In genomic region chr17:78399693-78400144, GRCh38 we compare ENCODE assay signal across 1 cellular context.
TF ChIP-seq lines count a peak whose summit lies in the region.

No MANE protein-coding gene starts in this region.

TF ChIP-seq in HepG2, 621 proteins besides CTCF, POLR2A, EP300 and RAD21 (continued from another document and continues in another):
- TF ChIP-seq, protein P1, sequence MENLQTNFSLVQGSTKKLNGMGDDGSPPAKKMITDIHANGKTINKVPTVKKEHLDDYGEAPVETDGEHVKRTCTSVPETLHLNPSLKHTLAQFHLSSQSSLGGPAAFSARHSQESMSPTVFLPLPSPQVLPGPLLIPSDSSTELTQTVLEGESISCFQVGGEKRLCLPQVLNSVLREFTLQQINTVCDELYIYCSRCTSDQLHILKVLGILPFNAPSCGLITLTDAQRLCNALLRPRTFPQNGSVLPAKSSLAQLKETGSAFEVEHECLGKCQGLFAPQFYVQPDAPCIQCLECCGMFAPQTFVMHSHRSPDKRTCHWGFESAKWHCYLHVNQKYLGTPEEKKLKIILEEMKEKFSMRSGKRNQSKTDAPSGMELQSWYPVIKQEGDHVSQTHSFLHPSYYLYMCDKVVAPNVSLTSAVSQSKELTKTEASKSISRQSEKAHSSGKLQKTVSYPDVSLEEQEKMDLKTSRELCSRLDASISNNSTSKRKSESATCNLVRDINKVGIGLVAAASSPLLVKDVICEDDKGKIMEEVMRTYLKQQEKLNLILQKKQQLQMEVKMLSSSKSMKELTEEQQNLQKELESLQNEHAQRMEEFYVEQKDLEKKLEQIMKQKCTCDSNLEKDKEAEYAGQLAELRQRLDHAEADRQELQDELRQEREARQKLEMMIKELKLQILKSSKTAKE (CRISPR knock-in tag; IDR thresholded peaks at IDR 0.05; ENCODE audit: borderline replicate concordance): peak; percentile 85
- peak; percentile 83 for TF ChIP-seq PHF21A (CRISPR knock-in tag; IDR thresholded peaks at IDR 0.05)
- peak; percentile 86 for TF ChIP-seq TBX2 (CRISPR knock-in tag; IDR thresholded peaks at IDR 0.05; ENCODE audit: borderline replicate concordance)
- TF ChIP-seq TBL1XR1 (IDR thresholded peaks at IDR 0.05; ENCODE audit: borderline replicate concordance, low read length, partially characterized antibody): peak; percentile 82
- no peak for TF ChIP-seq TCF7L2 (IDR thresholded peaks at IDR 0.05; ENCODE audit: low read depth, low read length)
- TF ChIP-seq, protein P2, sequence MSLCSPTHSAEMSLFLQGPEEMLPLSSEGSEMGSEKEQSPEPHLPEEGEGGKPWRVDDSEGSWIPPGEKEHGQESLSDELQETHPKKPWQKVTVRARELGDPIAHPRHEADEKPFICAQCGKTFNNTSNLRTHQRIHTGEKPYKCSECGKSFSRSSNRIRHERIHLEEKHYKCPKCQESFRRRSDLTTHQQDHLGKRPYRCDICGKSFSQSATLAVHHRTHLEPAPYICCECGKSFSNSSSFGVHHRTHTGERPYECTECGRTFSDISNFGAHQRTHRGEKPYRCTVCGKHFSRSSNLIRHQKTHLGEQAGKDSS (CRISPR knock-in tag; IDR thresholded peaks at IDR 0.05; ENCODE audit: borderline replicate concordance, low read depth): peak; percentile 49; the same call in 1 of the 2 replicates
- peak in 1 of 2 experiments; percentile 27; a peak in 1 of 4 replicates for TF ChIP-seq KLF16 (CRISPR knock-in tag; IDR thresholded peaks at IDR 0.05)
- peak; percentile 46 for TF ChIP-seq SALL1 (CRISPR knock-in tag; IDR thresholded peaks at IDR 0.05)
- TF ChIP-seq MED1 (CRISPR knock-in tag; IDR thresholded peaks at IDR 0.05): peak; percentile 76
- 0 out of 2 replicates have a peak, but pooled peaks have one; percentile 76 for TF ChIP-seq TGIF2 (CRISPR knock-in tag; IDR thresholded peaks at IDR 0.05)
- TF ChIP-seq TBX3 (IDR thresholded peaks at IDR 0.05; ENCODE audit: borderline replicate concordance): peak; percentile 55; the same call in 1 of the 2 replicates
- peak; percentile 62; the same call in 1 of the 2 replicates for TF ChIP-seq ZNF274 (CRISPR knock-in tag; IDR thresholded peaks at IDR 0.05)
- TF ChIP-seq SPEN (CRISPR knock-in tag; IDR thresholded peaks at IDR 0.05; ENCODE audit: low read depth): 0 out of 2 replicates have a peak, but pooled peaks have one; percentile 62
- TF ChIP-seq NR2F6 (IDR thresholded peaks at IDR 0.05): no peak
- peak; percentile 73; the same call in 1 of the 2 replicates for TF ChIP-seq NR2F6 (CRISPR knock-in tag; IDR thresholded peaks at IDR 0.05)
- TF ChIP-seq FOXK1 (CRISPR knock-in tag; IDR thresholded peaks at IDR 0.05; ENCODE audit: borderline replicate concordance, low read depth): peak; percentile 97
- 0 out of 2 replicates have a peak, but pooled peaks have one; percentile 27 for TF ChIP-seq ZFX (CRISPR knock-in tag; IDR thresholded peaks at IDR 0.05; ENCODE audit: low read depth)
- TF ChIP-seq REPIN1 (CRISPR knock-in tag; IDR thresholded peaks at IDR 0.05; ENCODE audit: borderline replicate concordance, low read depth): no peak
- TF ChIP-seq CREM (IDR thresholded peaks at IDR 0.05): peak; percentile 45; the same call in 1 of the 2 replicates
- TF ChIP-seq CREM (CRISPR knock-in tag; IDR thresholded peaks at IDR 0.05): no peak
- peak in 1 of 2 experiments; percentile 42; a peak in 1 of 4 replicates for TF ChIP-seq NR2F1 (CRISPR knock-in tag; IDR thresholded peaks at IDR 0.05)
- 0 out of 2 replicates have a peak, but pooled peaks have one; percentile 46 for TF ChIP-seq ZNF253 (CRISPR knock-in tag; IDR thresholded peaks at IDR 0.05; ENCODE audit: borderline replicate concordance)
- TF ChIP-seq CEBPG (CRISPR knock-in tag; IDR thresholded peaks at IDR 0.05): peak; percentile 60
- TF ChIP-seq HMG20A (CRISPR knock-in tag; IDR thresholded peaks at IDR 0.05; ENCODE audit: borderline replicate concordance): peak; percentile 87; the same call in 1 of the 2 replicates
- 0 out of 2 replicates have a peak, but pooled peaks have one; percentile 42 for TF ChIP-seq SOX13 (IDR thresholded peaks at IDR 0.05)
- peak in 1 of 2 experiments; percentile 80; a peak in 2 of 4 replicates for TF ChIP-seq SOX13 (CRISPR knock-in tag; conservative IDR thresholded peaks at IDR 0.05 in 1 of 2, IDR thresholded peaks at IDR 0.05 in 1 of 2)
- peak; percentile 90 for TF ChIP-seq JUNB (CRISPR knock-in tag; IDR thresholded peaks at IDR 0.05; ENCODE audit: borderline replicate concordance)
- TF ChIP-seq YEATS2 (CRISPR knock-in tag; IDR thresholded peaks at IDR 0.05; ENCODE audit: borderline replicate concordance): peak; percentile 20; the same call in 1 of the 2 replicates
- TF ChIP-seq FOXP4 (CRISPR knock-in tag; IDR thresholded peaks at IDR 0.05): peak; percentile 88
- TF ChIP-seq ZNF331 (CRISPR knock-in tag; IDR thresholded peaks at IDR 0.05): peak; percentile 10; the same call in 1 of the 2 replicates
- TF ChIP-seq, protein P3, sequence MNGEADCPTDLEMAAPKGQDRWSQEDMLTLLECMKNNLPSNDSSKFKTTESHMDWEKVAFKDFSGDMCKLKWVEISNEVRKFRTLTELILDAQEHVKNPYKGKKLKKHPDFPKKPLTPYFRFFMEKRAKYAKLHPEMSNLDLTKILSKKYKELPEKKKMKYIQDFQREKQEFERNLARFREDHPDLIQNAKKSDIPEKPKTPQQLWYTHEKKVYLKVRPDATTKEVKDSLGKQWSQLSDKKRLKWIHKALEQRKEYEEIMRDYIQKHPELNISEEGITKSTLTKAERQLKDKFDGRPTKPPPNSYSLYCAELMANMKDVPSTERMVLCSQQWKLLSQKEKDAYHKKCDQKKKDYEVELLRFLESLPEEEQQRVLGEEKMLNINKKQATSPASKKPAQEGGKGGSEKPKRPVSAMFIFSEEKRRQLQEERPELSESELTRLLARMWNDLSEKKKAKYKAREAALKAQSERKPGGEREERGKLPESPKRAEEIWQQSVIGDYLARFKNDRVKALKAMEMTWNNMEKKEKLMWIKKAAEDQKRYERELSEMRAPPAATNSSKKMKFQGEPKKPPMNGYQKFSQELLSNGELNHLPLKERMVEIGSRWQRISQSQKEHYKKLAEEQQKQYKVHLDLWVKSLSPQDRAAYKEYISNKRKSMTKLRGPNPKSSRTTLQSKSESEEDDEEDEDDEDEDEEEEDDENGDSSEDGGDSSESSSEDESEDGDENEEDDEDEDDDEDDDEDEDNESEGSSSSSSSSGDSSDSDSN (CRISPR knock-in tag; IDR thresholded peaks at IDR 0.05): peak; percentile 39; the same call in 1 of the 2 replicates
- TF ChIP-seq HOMEZ (CRISPR knock-in tag; IDR thresholded peaks at IDR 0.05; ENCODE audit: low read depth): peak; percentile 85
- peak; percentile 72 for TF ChIP-seq PATZ1 (CRISPR knock-in tag; IDR thresholded peaks at IDR 0.05)
- TF ChIP-seq FOXA1 (IDR thresholded peaks at IDR 0.05): peak; percentile 92
- TF ChIP-seq FOXA1 (CRISPR knock-in tag; IDR thresholded peaks at IDR 0.05): peak; percentile 90
- peak; percentile 52; the same call in 1 of the 2 replicates for TF ChIP-seq HDAC2 (CRISPR knock-in tag; IDR thresholded peaks at IDR 0.05)
- TF ChIP-seq ZMAT3 (CRISPR knock-in tag; conservative IDR thresholded peaks at IDR 0.05): no peak
- TF ChIP-seq GABPB1 (CRISPR knock-in tag; IDR thresholded peaks at IDR 0.05): peak; percentile 19; the same call in 1 of the 2 replicates
- TF ChIP-seq STAT6 (CRISPR knock-in tag; IDR thresholded peaks at IDR 0.05; ENCODE audit: borderline replicate concordance): 0 out of 2 replicates have a peak, but pooled peaks have one; percentile 60
- peak; percentile 48 for TF ChIP-seq ASH2L (IDR thresholded peaks at IDR 0.05; ENCODE audit: insufficient read length, low read depth, low read length)
- TF ChIP-seq, protein P4, sequence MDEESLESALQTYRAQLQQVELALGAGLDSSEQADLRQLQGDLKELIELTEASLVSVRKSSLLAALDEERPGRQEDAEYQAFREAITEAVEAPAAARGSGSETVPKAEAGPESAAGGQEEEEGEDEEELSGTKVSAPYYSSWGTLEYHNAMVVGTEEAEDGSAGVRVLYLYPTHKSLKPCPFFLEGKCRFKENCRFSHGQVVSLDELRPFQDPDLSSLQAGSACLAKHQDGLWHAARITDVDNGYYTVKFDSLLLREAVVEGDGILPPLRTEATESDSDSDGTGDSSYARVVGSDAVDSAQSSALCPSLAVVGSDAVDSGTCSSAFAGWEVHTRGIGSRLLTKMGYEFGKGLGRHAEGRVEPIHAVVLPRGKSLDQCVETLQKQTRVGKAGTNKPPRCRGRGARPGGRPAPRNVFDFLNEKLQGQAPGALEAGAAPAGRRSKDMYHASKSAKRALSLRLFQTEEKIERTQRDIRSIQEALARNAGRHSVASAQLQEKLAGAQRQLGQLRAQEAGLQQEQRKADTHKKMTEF (CRISPR knock-in tag; IDR thresholded peaks at IDR 0.05): peak; percentile 70
- TF ChIP-seq, protein P5, sequence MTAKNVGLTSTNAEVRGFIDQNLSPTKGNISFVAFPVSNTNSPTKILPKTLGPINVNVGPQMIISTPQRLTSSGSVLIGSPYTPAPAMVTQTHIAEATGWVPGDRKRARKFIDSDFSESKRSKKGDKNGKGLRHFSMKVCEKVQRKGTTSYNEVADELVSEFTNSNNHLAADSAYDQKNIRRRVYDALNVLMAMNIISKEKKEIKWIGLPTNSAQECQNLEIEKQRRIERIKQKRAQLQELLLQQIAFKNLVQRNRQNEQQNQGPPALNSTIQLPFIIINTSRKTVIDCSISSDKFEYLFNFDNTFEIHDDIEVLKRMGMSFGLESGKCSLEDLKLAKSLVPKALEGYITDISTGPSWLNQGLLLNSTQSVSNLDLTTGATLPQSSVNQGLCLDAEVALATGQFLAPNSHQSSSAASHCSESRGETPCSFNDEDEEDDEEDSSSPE (CRISPR knock-in tag; IDR thresholded peaks at IDR 0.05): no peak
- TF ChIP-seq FOXA3 (CRISPR knock-in tag; IDR thresholded peaks at IDR 0.05): peak; percentile 99
- TF ChIP-seq HES4 (CRISPR knock-in tag; IDR thresholded peaks at IDR 0.05; ENCODE audit: borderline replicate concordance): no peak
- TF ChIP-seq ARID3A (IDR thresholded peaks at IDR 0.05; ENCODE audit: low read depth, low read length): peak; percentile 65; the same call in 1 of the 2 replicates
